ENCODE assay signal across 32 cellular contexts in the genomic region with DNA sequence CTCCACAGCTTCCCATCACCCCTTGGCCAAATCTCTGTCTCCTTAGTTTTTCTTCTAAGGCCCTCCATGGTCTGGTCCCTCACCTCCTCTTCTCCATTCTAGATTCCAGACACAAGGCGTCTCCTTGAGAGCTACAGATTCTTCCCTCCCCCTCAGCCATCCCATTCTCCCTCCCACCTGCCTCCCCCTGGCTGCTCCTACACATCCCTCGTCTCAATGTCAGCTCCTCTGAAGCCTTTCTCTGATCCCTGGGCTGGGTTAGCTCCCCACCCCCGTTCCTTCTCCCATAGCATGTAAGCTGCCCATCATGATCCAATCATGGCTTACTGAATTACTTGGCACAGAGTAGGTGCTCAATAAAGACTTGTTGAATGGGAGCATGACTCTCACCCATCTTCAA.
"Had no signal": no experiment of that assay in that cellular context is flagged by ENCODE, and none has a peak within 500 bp of the region (broad histone marks: within the 10 kb centered on the region; RNA-seq: fewer than 3 reads in every experiment).

No MANE protein-coding gene starts in this region.

- H3K36me3 ChIP-seq: adrenal gland, breast epithelium, MG63, SJSA1 had no signal

- H3K4me3 Mint-ChIP-seq: activated CD4-positive, alpha-beta T cell treated with anti-CD3 and anti-CD28 coated beads for 36 hours; activated CD4-positive, alpha-beta T cell treated with anti-CD3 and anti-CD28 coated beads, Interleukin-2, amount 10 ng/mL, durations not matched to agents 7 days and 5 days; activated CD8-positive, alpha-beta memory T cell treated with anti-CD3 and anti-CD28 coated beads, Interleukin-2, amount 10 ng/mL, durations not matched to agents 7 days and 5 days; activated T-cell treated with anti-CD3 and anti-CD28 coated beads, Interleukin-2, amount 50 U/mL, for 72 hours; activated T-helper 17 cell treated with anti-CD3 and anti-CD28 coated beads, Interleukin-2, amount 50 U/mL, for 72 hours; WTC11 had no signal

- H3K9me3 Mint-ChIP-seq: activated T-cell treated with anti-CD3 and anti-CD28 coated beads, Interleukin-2, amount 50 U/mL, for 72 hours; activated T-helper 17 cell treated with anti-CD3 and anti-CD28 coated beads, Interleukin-2, amount 50 U/mL, for 72 hours had no signal

- H3K36me3 Mint-ChIP-seq: WTC11 had no signal

- H3K9me2 ChIP-seq: SK-N-SH had no signal

- DNase-seq: activated CD4-positive, alpha-beta T cell treated with anti-CD3 and anti-CD28 coated beads for 36 hours; activated CD4-positive, alpha-beta T cell treated with anti-CD3 and anti-CD28 coated beads, Interleukin-2, amount 10 ng/mL, durations not matched to agents 7 days and 5 days; activated CD4-positive, alpha-beta T cell treated with anti-CD3 and anti-CD28 coated beads, Interleukin-2, amount 50 U/mL, for 48 hours; activated CD8-positive, alpha-beta memory T cell treated with anti-CD3 and anti-CD28 coated beads for 24 hours; activated CD8-positive, alpha-beta memory T cell treated with anti-CD3 and anti-CD28 coated beads, Interleukin-2, amount 10 ng/mL, durations not matched to agents 7 days and 5 days; activated effector memory CD4-positive, alpha-beta T cell treated with anti-CD3 and anti-CD28 coated beads, Interleukin-2, amount 50 U/mL, for 16 hours; activated naive CD4-positive, alpha-beta T cell; activated naive CD4-positive, alpha-beta T cell treated with anti-CD3 and anti-CD28 coated beads, Interleukin-2, amount 50 U/mL, for 16 hours; activated T-cell treated with anti-CD3 and anti-CD28 coated beads, Interleukin-2, amount 50 U/mL, for 1 hour; activated T-cell treated with anti-CD3 and anti-CD28 coated beads, Interleukin-2, amount 50 U/mL, for 72 hours; adrenal gland; body of pancreas; Kasumi-1; KG1; MG63; NCI-H1048; NCI-H1105 treated with DMSO at 0.1 percent for 48 hours; NCI-H1436; NCI-H1694; NCI-H1930; NCI-H2081 treated with DMSO at 0.1 percent for 48 hours; NCI-H226; NCI-H524 treated with DMSO at 0.1 percent for 48 hours; PC-3; Peyer's patch; RPMI8226; SHP77 treated with DMSO at 0.1 percent for 48 hours; SK-N-SH had no signal

- H3K4me1 Mint-ChIP-seq: WTC11 had no signal

- H3K4me2 ChIP-seq: SK-N-SH had no signal

- H3K27ac ChIP-seq: adrenal gland, body of pancreas, breast epithelium, Peyer's patch, SJSA1 had no signal

- H3K9me3 ChIP-seq: adrenal gland, body of pancreas, breast epithelium, MG63, Peyer's patch, SJSA1, SK-N-SH had no signal

- H3K4me1 ChIP-seq: body of pancreas, breast epithelium, Peyer's patch had no signal

- H3K27ac Mint-ChIP-seq: activated CD4-positive, alpha-beta T cell treated with anti-CD3 and anti-CD28 coated beads for 36 hours; activated CD4-positive, alpha-beta T cell treated with anti-CD3 and anti-CD28 coated beads, Interleukin-2, amount 10 ng/mL, durations not matched to agents 7 days and 5 days; activated CD8-positive, alpha-beta memory T cell treated with anti-CD3 and anti-CD28 coated beads, Interleukin-2, amount 10 ng/mL, durations not matched to agents 7 days and 5 days; activated T-cell treated with anti-CD3 and anti-CD28 coated beads, Interleukin-2, amount 50 U/mL, for 72 hours; activated T-helper 17 cell treated with anti-CD3 and anti-CD28 coated beads, Interleukin-2, amount 50 U/mL, for 72 hours; WTC11 had no signal

- H3K27me3 Mint-ChIP-seq: activated CD4-positive, alpha-beta T cell treated with anti-CD3 and anti-CD28 coated beads for 36 hours; activated CD4-positive, alpha-beta T cell treated with anti-CD3 and anti-CD28 coated beads, Interleukin-2, amount 10 ng/mL, durations not matched to agents 7 days and 5 days; activated CD8-positive, alpha-beta memory T cell treated with anti-CD3 and anti-CD28 coated beads, Interleukin-2, amount 10 ng/mL, durations not matched to agents 7 days and 5 days; activated T-helper 17 cell treated with anti-CD3 and anti-CD28 coated beads, Interleukin-2, amount 50 U/mL, for 72 hours had no signal

- H3K4me3 ChIP-seq: adrenal gland, body of pancreas, breast epithelium, MG63, Peyer's patch, SJSA1 had no signal
